In genomic region chr7:73454424-73454823, GRCh38 we compare ENCODE assay signal across 27 cellular contexts. TPM values are rescaled to one million over a fixed set of nuclear protein-coding genes. Genes with fewer than 3 reads are reported as not detected.
DNase-seq lines count a peak whose midpoint lies in the region; ATAC-seq and TF ChIP-seq lines count a peak whose summit lies in the region.
"Had no signal": no experiment of that assay in that cellular context is flagged by ENCODE, and none has a peak within 500 bp of the region (broad histone marks: within the 10 kb centered on the region; RNA-seq: fewer than 3 reads in every experiment).

No MANE protein-coding gene starts in this region.

- intact Hi-C loops in PC-3 (cut with micrococcal nuclease): loop anchor here (5.0 kb wide), 1 partner anchor 112 kb away; no protein-coding TSS in a partner anchor

- H3K4me3 ChIP-seq in endodermal cell (ENCODE audit: low read length) (no peak overlapping the region), PC-3 (ENCODE audit: low read length) (no peak overlapping the region)
- H3K4me3 ChIP-seq: A549, GM23248, heart right ventricle, Peyer's patch, SJSA1, vagina had no signal

- 92 to 97% methylated on average over 2 to 3 of the region's 3 CpGs for WGBS in endodermal cell (ENCODE audit: insufficient coverage in 1 of 2, insufficient read length in 1 of 2), 2 experiments

- H3K27me3 Mint-ChIP-seq in activated T-cell treated with anti-CD3 and anti-CD28 coated beads, Interleukin-2, amount 50 U/mL, for 24 hours: no peaks in the 10 kb centered on the region
- no peaks in the 10 kb centered on the region for H3K27me3 Mint-ChIP-seq in endodermal cell (ENCODE audit: insufficient read depth)
- H3K27me3 Mint-ChIP-seq in neural crest cell (ENCODE audit: low read depth): no peaks in the 10 kb centered on the region
- H3K27me3 Mint-ChIP-seq: B cell; CD8-positive, alpha-beta memory T cell; central memory CD8-positive, alpha-beta T cell had no signal

- H3K79me2 ChIP-seq in PC-3 (ENCODE audit: low read length): no peaks in the 10 kb centered on the region

- H3K9me3 Mint-ChIP-seq in activated T-cell treated with anti-CD3 and anti-CD28 coated beads, Interleukin-2, amount 50 U/mL, for 24 hours: no peaks in the 10 kb centered on the region
- no peaks in the 10 kb centered on the region for H3K9me3 Mint-ChIP-seq in endodermal cell
- no peaks in the 10 kb centered on the region for H3K9me3 Mint-ChIP-seq in neural crest cell
- H3K9me3 Mint-ChIP-seq: CD8-positive, alpha-beta memory T cell; central memory CD8-positive, alpha-beta T cell had no signal

- peaks cover 95% of the 10 kb centered on the region for H3K36me3 Mint-ChIP-seq in activated T-cell treated with anti-CD3 and anti-CD28 coated beads, Interleukin-2, amount 50 U/mL, for 24 hours (ENCODE audit: low read depth)
- H3K36me3 Mint-ChIP-seq in endodermal cell (ENCODE audit: low read depth): peaks cover 66% of the 10 kb centered on the region
- H3K36me3 Mint-ChIP-seq in neural crest cell (ENCODE audit: low read depth): peaks cover 18% of the 10 kb centered on the region

- H3K27ac ChIP-seq in VCaP (peak overlapping the region; percentile 62), endodermal cell (ENCODE audit: low read depth, low read length) (no peak overlapping the region), PC-3 (ENCODE audit: low read length) (no peak overlapping the region)
- H3K27ac ChIP-seq: A549, foreskin keratinocyte, GM23248, heart right ventricle, Peyer's patch, SJSA1, vagina had no signal

- H3K4me1 ChIP-seq in endodermal cell (ENCODE audit: control insufficient read depth, insufficient read depth, low read length) (no peaks in the 10 kb centered on the region), PC-3 (ENCODE audit: insufficient read depth, low read length) (no peaks in the 10 kb centered on the region)
- H3K4me1 ChIP-seq: A549, foreskin keratinocyte, Peyer's patch, SJSA1, vagina had no signal

- POLR2A ChIA-PET in PC-3 (lab: Charles Lee; ENCODE audit: unreplicated experiment): no interaction called here

- H3K9ac ChIP-seq in endodermal cell (ENCODE audit: extremely low read depth, low read length, poor library complexity, severe bottlenecking): no peak overlapping the region
- no peak overlapping the region for H3K9ac ChIP-seq in PC-3 (ENCODE audit: low read length)
- H3K9ac ChIP-seq: GM23248 had no signal

- TF ChIP-seq CTCF in VCaP (conservative IDR thresholded peaks at IDR 0.05) (no peak), endodermal cell (conservative IDR thresholded peaks at IDR 0.05) (no peak), neural crest cell (conservative IDR thresholded peaks at IDR 0.05) (no peak), PC-3 (conservative IDR thresholded peaks at IDR 0.05; ENCODE audit: low read depth, low read length) (no peak)

- no peaks in the 10 kb centered on the region for H4K20me1 ChIP-seq in PC-3 (ENCODE audit: low read length)

- H3K4me2 ChIP-seq in PC-3 (ENCODE audit: low read length): no peak overlapping the region
- H3K4me2 ChIP-seq: A549 had no signal

- H3K36me3 ChIP-seq in endodermal cell (ENCODE audit: control insufficient read depth, insufficient read depth, low read length) (peaks cover 88% of the 10 kb centered on the region), PC-3 (ENCODE audit: low read depth, low read length) (peaks cover 51% of the 10 kb centered on the region)

- CTCF ChIA-PET in PC-3 (lab: Charles Lee): no interaction called here

- BruUV-seq in PC-3 (replicated peaks; lab: Mats Ljungman, UMichigan): no TSS peak

- H3K9me3 ChIP-seq in endodermal cell (ENCODE audit: control insufficient read depth, low read length) (no peaks in the 10 kb centered on the region), PC-3 (ENCODE audit: low read length) (no peaks in the 10 kb centered on the region)
- H3K9me3 ChIP-seq: A549, heart right ventricle, Peyer's patch, SJSA1, vagina had no signal

- H3K27me3 ChIP-seq in endodermal cell (ENCODE audit: control insufficient read depth, insufficient read depth, low read length, poor library complexity, severe bottlenecking) (no peaks in the 10 kb centered on the region), PC-3 (ENCODE audit: low read length) (no peaks in the 10 kb centered on the region)
- H3K27me3 ChIP-seq: foreskin keratinocyte, heart right ventricle, Peyer's patch, SJSA1, vagina had no signal

- no peak overlapping the region for H3K4me3 Mint-ChIP-seq in activated T-cell treated with anti-CD3 and anti-CD28 coated beads, Interleukin-2, amount 50 U/mL, for 24 hours
- H3K4me3 Mint-ChIP-seq in endodermal cell (no peak overlapping the region), neural crest cell (no peak overlapping the region)
- H3K4me3 Mint-ChIP-seq: B cell; CD8-positive, alpha-beta memory T cell; central memory CD8-positive, alpha-beta T cell had no signal

- DNase-seq in activated T-cell treated with anti-CD3 and anti-CD28 coated beads, Interleukin-2, amount 50 U/mL, for 24 hours: no peak
- DNase-seq in activated T-cell treated with anti-CD3 and anti-CD28 coated beads for 4 hours (no peak), endodermal cell (no peak), neural crest cell (ENCODE audit: low read depth, low spot score) (no peak), PC-3 (no peak)
- DNase-seq: aorta; CD8-positive, alpha-beta memory T cell; DMS79; foreskin keratinocyte; GM23248; heart right ventricle; mammary epithelial cell; NCI-H146; NCI-H524; NK-92 treated with Interleukin-12 subunit alpha and Interleukin-12 subunit beta, amount 100 ng/mL, for 24 hours; Peyer's patch; small intestine; stimulated activated CD4-positive, alpha-beta T cell treated with anti-CD3 and anti-CD28 coated beads, Interleukin-1b, Interleukin-23, amount 100 ng/mL, for 48 hours; T-helper 2 cell had no signal

- H2AFZ ChIP-seq in PC-3 (ENCODE audit: low read length): no peak overlapping the region
- H2AFZ ChIP-seq: GM23248 had no signal

- ATAC-seq in GM19467 (IDR thresholded peaks at IDR 0.05; ENCODE audit: unreplicated experiment): no peak
- ATAC-seq in PC-3: no peak
- no peak for ATAC-seq in GM19455 (IDR thresholded peaks at IDR 0.05; ENCODE audit: unreplicated experiment)
- ATAC-seq: A549, foreskin keratinocyte, heart right ventricle had no signal

- no peaks in the 10 kb centered on the region for H3F3A ChIP-seq in PC-3 (ENCODE audit: low read length, unreplicated experiment)

- H3K27ac Mint-ChIP-seq in activated T-cell treated with anti-CD3 and anti-CD28 coated beads, Interleukin-2, amount 50 U/mL, for 24 hours: peak overlapping the region; percentile 51
- H3K27ac Mint-ChIP-seq in endodermal cell (peak overlapping the region; percentile 49), neural crest cell (ENCODE audit: unreplicated experiment) (peak overlapping the region; percentile 70)
- H3K27ac Mint-ChIP-seq: B cell had no signal

- no peaks in the 10 kb centered on the region for H3K9me2 ChIP-seq in PC-3 (replicated peaks; ENCODE audit: low read length)

- H3K4me1 Mint-ChIP-seq in activated T-cell treated with anti-CD3 and anti-CD28 coated beads, Interleukin-2, amount 50 U/mL, for 24 hours (ENCODE audit: low read depth): peaks cover 19% of the 10 kb centered on the region
- no peaks in the 10 kb centered on the region for H3K4me1 Mint-ChIP-seq in endodermal cell
- no peaks in the 10 kb centered on the region for H3K4me1 Mint-ChIP-seq in neural crest cell

RNA-seq across cellular contexts. Expression of gene FZD9, which starts 20.8 kb away (rescaled TPM):
- 1 to 10 TPM; 1.1 to 1.8 TPM for total RNA-seq in endodermal cell
- polyA plus RNA-seq in endodermal cell (2013, experiment 1 of 2): 3.4 TPM
- polyA plus RNA-seq in endodermal cell (2013, experiment 2 of 2): 3.2 TPM
- total RNA-seq in neural crest cell: 6.6 and 7.0 TPM in 2 replicates
- total RNA-seq in PC-3 (2014; rRNA removed): 0.12 and 0.87 TPM in 2 replicates
- polyA plus RNA-seq: CD8-positive, alpha-beta memory T cell had no signal
